Comparison of ENCODE assay signal across 12 cellular contexts in genomic region chr2:24509425-24509824, GRCh38. TPM values are rescaled to one million over a fixed set of nuclear protein-coding genes. Genes with fewer than 3 reads are reported as not detected.
DNase-seq lines count a peak whose midpoint lies in the region; ATAC-seq and TF ChIP-seq lines count a peak whose summit lies in the region.
"Had no signal": no experiment of that assay in that cellular context is flagged by ENCODE, and none has a peak within 500 bp of the region (broad histone marks: within the 10 kb centered on the region; RNA-seq: fewer than 3 reads in every experiment).

No MANE protein-coding gene starts in this region.

- peak; percentile 34 for DNase-seq in GM06990 (ENCODE audit: extremely low read depth, insufficient read length)
- no peak for DNase-seq in MV-4-11 (lab: John Stamatoyannopoulos, UW)
- no peak for DNase-seq in NCI-H146 (lab: John Stamatoyannopoulos, UW)
- DNase-seq in naive thymus-derived CD8-positive, alpha-beta T cell, result no peak
- DNase-seq: anterior cingulate cortex, GDM1, NCI-H1930 had no signal

- peaks cover 37 to 80% (median 78%) of the 10 kb centered on the region in 4 donors for H3K4me1 Mint-ChIP-seq in naive thymus-derived CD8-positive, alpha-beta T cell

- TF ChIP-seq CTCF in GM06990 (IDR thresholded peaks at IDR 0.05; ENCODE audit: insufficient read depth, low read length, poor library complexity, severe bottlenecking), result no peak

- H3K36me3 ChIP-seq in GM06990 (ENCODE audit: control insufficient read depth, insufficient read depth, low read length), result no peaks in the 10 kb centered on the region
- H3K36me3 ChIP-seq: suprapubic skin had no signal

- H3K36me3 Mint-ChIP-seq in naive thymus-derived CD8-positive, alpha-beta T cell, result peaks cover 0 to 3% (median 0%) of the 10 kb centered on the region in 3 donors

- no peaks in the 10 kb centered on the region for H3K9me3 Mint-ChIP-seq in naive thymus-derived CD8-positive, alpha-beta T cell

- no peak overlapping the region for H3K4me3 ChIP-seq in GM06990 (replicated peaks; ENCODE audit: low read depth, low read length)
- H3K4me3 ChIP-seq: suprapubic skin had no signal

- ATAC-seq in GM19023 (IDR thresholded peaks at IDR 0.05; ENCODE audit: unreplicated experiment) (peak; percentile 87), HG02610 (IDR thresholded peaks at IDR 0.05; ENCODE audit: unreplicated experiment) (peak; percentile 93), HG03439 (IDR thresholded peaks at IDR 0.05; ENCODE audit: unreplicated experiment) (peak; percentile 86), HG02970 (IDR thresholded peaks at IDR 0.05; ENCODE audit: low FRiP score, unreplicated experiment) (no peak)
- ATAC-seq in naive thymus-derived CD8-positive, alpha-beta T cell, result no peak

- no peak overlapping the region for H3K4me3 Mint-ChIP-seq in naive thymus-derived CD8-positive, alpha-beta T cell

- no peaks in the 10 kb centered on the region for H3K27me3 Mint-ChIP-seq in naive thymus-derived CD8-positive, alpha-beta T cell

- peak overlapping the region in 4 of 10 donors; percentile 1 to 50 (median 6) for H3K27ac Mint-ChIP-seq in naive thymus-derived CD8-positive, alpha-beta T cell

- no peaks in the 10 kb centered on the region for H3K27me3 ChIP-seq in GM06990 (replicated peaks; ENCODE audit: control insufficient read depth, insufficient read depth, low read length)
- H3K27me3 ChIP-seq: suprapubic skin had no signal

- POLR2A ChIA-PET in naive thymus-derived CD8-positive, alpha-beta T cell (lab: Charles Lee), result no interaction called here

RNA-seq across cellular contexts. Expression of gene NCOA1, which starts 18.4 kb away (rescaled TPM):
- 10 to 100 TPM; 41.3 to 44.8 TPM for total RNA-seq in naive thymus-derived CD8-positive, alpha-beta T cell
- polyA plus RNA-seq in naive thymus-derived CD8-positive, alpha-beta T cell, result 10 to 100 TPM; 13.0 to 27.2 (median 23.7) TPM

Comparison
In these comparisons a context has a peak if more than half of its experiments do, and no peak if none do; other contexts are left out.
1. ATAC-seq: peak in GM19023 (single experiment), HG02610 (single experiment) and HG03439 (single experiment); none in naive thymus-derived CD8-positive, alpha-beta T cell (0 of 2) and HG02970 (single experiment).